ENCODE assay signal across 1 cellular context in genomic region chr5:140564196-140565023, GRCh38.
A peak's percentile ranks its signal among the peaks of the same experiment; 100 is the strongest.
TF ChIP-seq lines count a peak whose summit lies in the region.

TSS of gene APBB3 (minus strand) at chr5:140564598. CDS start at chr5:140564245, 353 bp downstream.
TSS of gene SLC35A4 (plus strand) at chr5:140564828. CDS start at chr5:140567170, 2,342 bp downstream.

TF ChIP-seq in K562, 482 proteins besides CTCF, POLR2A, EP300 and RAD21 (continued from another document and continues in another):
- no peak for TF ChIP-seq REST (CRISPR knock-in tag; IDR thresholded peaks at IDR 0.05; ENCODE audit: low read depth)
- no peak for TF ChIP-seq GTF3C2 (IDR thresholded peaks at IDR 0.05; ENCODE audit: borderline replicate concordance, extremely low read depth, insufficient read length)
- no peak for TF ChIP-seq ZNF174 (CRISPR knock-in tag; IDR thresholded peaks at IDR 0.05)
- no peak for TF ChIP-seq FOXO4 (CRISPR knock-in tag; IDR thresholded peaks at IDR 0.05)
- TF ChIP-seq ZNF766 (CRISPR knock-in tag; conservative IDR thresholded peaks at IDR 0.05) = 0 out of 2 replicates have a peak, but pooled peaks have one; percentile 29
- TF ChIP-seq HMG20A (CRISPR knock-in tag; conservative IDR thresholded peaks at IDR 0.05) = no peak
- peak; percentile 100 for TF ChIP-seq L3MBTL2 (IDR thresholded peaks at IDR 0.05)
- no peak for TF ChIP-seq KAT2B (IDR thresholded peaks at IDR 0.05; ENCODE audit: low read depth, low read length)
- TF ChIP-seq ZNF444 (CRISPR knock-in tag; IDR thresholded peaks at IDR 0.05) = no peak
- peak; percentile 33; the same call in 1 of the 2 replicates for TF ChIP-seq STAT5A (IDR thresholded peaks at IDR 0.05; ENCODE audit: borderline replicate concordance, low read length)
- TF ChIP-seq TOE1 (IDR thresholded peaks at IDR 0.05; ENCODE audit: borderline replicate concordance) = peak; percentile 95
- peak; percentile 87 for TF ChIP-seq TOE1 (CRISPR knock-in tag; IDR thresholded peaks at IDR 0.05; ENCODE audit: borderline replicate concordance, low read depth)
- TF ChIP-seq HLTF (IDR thresholded peaks at IDR 0.05) = peak; percentile 46; the same call in 1 of the 2 replicates
- TF ChIP-seq DIDO1 (tag; IDR thresholded peaks at IDR 0.05; ENCODE audit: low read depth) = peak; percentile 16; the same call in 1 of the 2 replicates
- peak; percentile 91 to 99 (median 98) for TF ChIP-seq YY1 (IDR thresholded peaks at IDR 0.05; ENCODE audit: borderline replicate concordance in 1 of 3, control insufficient read depth in 1 of 3, extremely low read depth in 1 of 3, insufficient read depth in 3 of 3, insufficient read length in 1 of 3, insufficient replicate concordance in 2 of 3, low read depth in 1 of 3, low read length in 2 of 3)
- peak; percentile 62 for TF ChIP-seq RBM22 (IDR thresholded peaks at IDR 0.05; ENCODE audit: low read depth, low read length, poor library complexity, severe bottlenecking)
- TF ChIP-seq JUNB (CRISPR knock-in tag; conservative IDR thresholded peaks at IDR 0.05) = no peak
- TF ChIP-seq RNF219 (CRISPR knock-in tag; IDR thresholded peaks at IDR 0.05) = no peak
- peak; percentile 97 for TF ChIP-seq MAX (CRISPR knock-in tag; IDR thresholded peaks at IDR 0.05)
- TF ChIP-seq NFIX (CRISPR knock-in tag; IDR thresholded peaks at IDR 0.05; ENCODE audit: low read depth) = no peak
- TF ChIP-seq, protein P1, sequence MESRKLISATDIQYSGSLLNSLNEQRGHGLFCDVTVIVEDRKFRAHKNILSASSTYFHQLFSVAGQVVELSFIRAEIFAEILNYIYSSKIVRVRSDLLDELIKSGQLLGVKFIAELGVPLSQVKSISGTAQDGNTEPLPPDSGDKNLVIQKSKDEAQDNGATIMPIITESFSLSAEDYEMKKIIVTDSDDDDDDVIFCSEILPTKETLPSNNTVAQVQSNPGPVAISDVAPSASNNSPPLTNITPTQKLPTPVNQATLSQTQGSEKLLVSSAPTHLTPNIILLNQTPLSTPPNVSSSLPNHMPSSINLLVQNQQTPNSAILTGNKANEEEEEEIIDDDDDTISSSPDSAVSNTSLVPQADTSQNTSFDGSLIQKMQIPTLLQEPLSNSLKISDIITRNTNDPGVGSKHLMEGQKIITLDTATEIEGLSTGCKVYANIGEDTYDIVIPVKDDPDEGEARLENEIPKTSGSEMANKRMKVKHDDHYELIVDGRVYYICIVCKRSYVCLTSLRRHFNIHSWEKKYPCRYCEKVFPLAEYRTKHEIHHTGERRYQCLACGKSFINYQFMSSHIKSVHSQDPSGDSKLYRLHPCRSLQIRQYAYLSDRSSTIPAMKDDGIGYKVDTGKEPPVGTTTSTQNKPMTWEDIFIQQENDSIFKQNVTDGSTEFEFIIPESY (CRISPR knock-in tag; IDR thresholded peaks at IDR 0.05) = no peak
- TF ChIP-seq SMARCE1 (IDR thresholded peaks at IDR 0.05) = no peak
- TF ChIP-seq ZNF280A (IDR thresholded peaks at IDR 0.05; ENCODE audit: low read depth, partially characterized antibody) = no peak
- TF ChIP-seq TEAD2 (tag; IDR thresholded peaks at IDR 0.05) = no peak
- TF ChIP-seq, protein P2, sequence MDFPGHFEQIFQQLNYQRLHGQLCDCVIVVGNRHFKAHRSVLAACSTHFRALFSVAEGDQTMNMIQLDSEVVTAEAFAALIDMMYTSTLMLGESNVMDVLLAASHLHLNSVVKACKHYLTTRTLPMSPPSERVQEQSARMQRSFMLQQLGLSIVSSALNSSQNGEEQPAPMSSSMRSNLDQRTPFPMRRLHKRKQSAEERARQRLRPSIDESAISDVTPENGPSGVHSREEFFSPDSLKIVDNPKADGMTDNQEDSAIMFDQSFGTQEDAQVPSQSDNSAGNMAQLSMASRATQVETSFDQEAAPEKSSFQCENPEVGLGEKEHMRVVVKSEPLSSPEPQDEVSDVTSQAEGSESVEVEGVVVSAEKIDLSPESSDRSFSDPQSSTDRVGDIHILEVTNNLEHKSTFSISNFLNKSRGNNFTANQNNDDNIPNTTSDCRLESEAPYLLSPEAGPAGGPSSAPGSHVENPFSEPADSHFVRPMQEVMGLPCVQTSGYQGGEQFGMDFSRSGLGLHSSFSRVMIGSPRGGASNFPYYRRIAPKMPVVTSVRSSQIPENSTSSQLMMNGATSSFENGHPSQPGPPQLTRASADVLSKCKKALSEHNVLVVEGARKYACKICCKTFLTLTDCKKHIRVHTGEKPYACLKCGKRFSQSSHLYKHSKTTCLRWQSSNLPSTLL (IDR thresholded peaks at IDR 0.05) = no peak
- TF ChIP-seq ZBTB11 (CRISPR knock-in tag; IDR thresholded peaks at IDR 0.05) = peak in 1 of 3 experiments; percentile 72; a peak in 2 of 6 replicates
- TF ChIP-seq TAF1 (IDR thresholded peaks at IDR 0.05; ENCODE audit: control insufficient read depth, extremely low read depth, insufficient read depth, low read length, severe bottlenecking) = peak; percentile 95
- TF ChIP-seq, protein P3, sequence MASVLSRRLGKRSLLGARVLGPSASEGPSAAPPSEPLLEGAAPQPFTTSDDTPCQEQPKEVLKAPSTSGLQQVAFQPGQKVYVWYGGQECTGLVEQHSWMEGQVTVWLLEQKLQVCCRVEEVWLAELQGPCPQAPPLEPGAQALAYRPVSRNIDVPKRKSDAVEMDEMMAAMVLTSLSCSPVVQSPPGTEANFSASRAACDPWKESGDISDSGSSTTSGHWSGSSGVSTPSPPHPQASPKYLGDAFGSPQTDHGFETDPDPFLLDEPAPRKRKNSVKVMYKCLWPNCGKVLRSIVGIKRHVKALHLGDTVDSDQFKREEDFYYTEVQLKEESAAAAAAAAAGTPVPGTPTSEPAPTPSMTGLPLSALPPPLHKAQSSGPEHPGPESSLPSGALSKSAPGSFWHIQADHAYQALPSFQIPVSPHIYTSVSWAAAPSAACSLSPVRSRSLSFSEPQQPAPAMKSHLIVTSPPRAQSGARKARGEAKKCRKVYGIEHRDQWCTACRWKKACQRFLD (CRISPR knock-in tag; IDR thresholded peaks at IDR 0.05) = peak; percentile 48
- TF ChIP-seq ZNF184 (CRISPR knock-in tag; IDR thresholded peaks at IDR 0.05) = no peak
- peak; percentile 96 for TF ChIP-seq NFRKB (IDR thresholded peaks at IDR 0.05; ENCODE audit: low read depth)
- peak; percentile 75; the same call in 1 of the 2 replicates for TF ChIP-seq NCOA1 (IDR thresholded peaks at IDR 0.05; ENCODE audit: low read depth)
- TF ChIP-seq CBFA2T2 (conservative IDR thresholded peaks at IDR 0.05) = peak; percentile 56
- TF ChIP-seq ZNF764 (CRISPR knock-in tag; IDR thresholded peaks at IDR 0.05; ENCODE audit: low read depth) = no peak
- TF ChIP-seq CEBPG (CRISPR knock-in tag; IDR thresholded peaks at IDR 0.05) = peak; percentile 34; the same call in 1 of the 2 replicates
- TF ChIP-seq CEBPG (tag; conservative IDR thresholded peaks at IDR 0.05 in 1 of 2, IDR thresholded peaks at IDR 0.05 in 1 of 2) = 0 out of 4 replicates have a peak, but pooled peaks of 1 of the 2 experiments have one; percentile 21
- TF ChIP-seq ZNF140 (CRISPR knock-in tag; IDR thresholded peaks at IDR 0.05) = no peak
